In genomic region chr13:85738696-85739320, GRCh38 we compare ENCODE assay signal across 23 cellular contexts.
DNase-seq lines count a peak whose midpoint lies in the region; ATAC-seq and TF ChIP-seq lines count a peak whose summit lies in the region.
"Had no signal": no experiment of that assay in that cellular context is flagged by ENCODE, and none has a peak within 500 bp of the region (broad histone marks: within the 10 kb centered on the region; RNA-seq: fewer than 3 reads in every experiment).

No MANE protein-coding gene starts in this region.

- H3K9ac ChIP-seq in IMR-90 (ENCODE audit: low read depth, low read length) (no peak overlapping the region), adipocyte (ENCODE audit: low read length) (no peak overlapping the region)
- H3K9ac ChIP-seq: BLaER1 treated with 17β-estradiol and CSF1 and Interleukin-3, amounts not matched to agents 10 nM and 100 nM; GM23248; KMS-11 had no signal

- H2AFZ ChIP-seq in GM23338 (no peak overlapping the region), IMR-90 (replicated peaks; ENCODE audit: low read length, poor library complexity) (no peak overlapping the region)
- H2AFZ ChIP-seq: GM23248 had no signal

- no peaks in the 10 kb centered on the region for H3K79me1 ChIP-seq in IMR-90 (ENCODE audit: low read depth in 1 of 2, low read length in 2 of 2)

- no peak overlapping the region for H2BK120ac ChIP-seq in IMR-90 (ENCODE audit: low read depth, low read length)

- no peaks in the 10 kb centered on the region for H3K79me2 ChIP-seq in GM23338 (replicated peaks; ENCODE audit: insufficient read depth)

- H3K56ac ChIP-seq in IMR-90 (ENCODE audit: extremely low read depth, insufficient read depth, low read length) = no peak overlapping the region

- peaks cover 16% of the 10 kb centered on the region for H3K36me3 Mint-ChIP-seq in GM23338 (ENCODE audit: low read depth)
- H3K36me3 Mint-ChIP-seq: IgD-negative memory B cell had no signal

- POLR2A ChIA-PET in IMR-90 (lab: Charles Lee; ENCODE audit: unreplicated experiment) = no interaction called here

- H3K4me1 Mint-ChIP-seq in GM23338 = peaks cover 55% of the 10 kb centered on the region
- H3K4me1 Mint-ChIP-seq: IgD-negative memory B cell had no signal

- no peak overlapping the region for H2BK5ac ChIP-seq in IMR-90 (ENCODE audit: low read depth, low read length, poor library complexity, severe bottlenecking)

- no peaks in the 10 kb centered on the region for H3K9me1 ChIP-seq in IMR-90 (ENCODE audit: insufficient read depth, low read length)

- no peak overlapping the region for H3K4me3 ChIP-seq in GM23338
- no peak overlapping the region for H3K4me3 ChIP-seq in IMR-90 (ENCODE audit: insufficient read depth, low read depth, low read length)
- no peak overlapping the region for H3K4me3 ChIP-seq in adipocyte (ENCODE audit: low read length)
- H3K4me3 ChIP-seq: A549; BLaER1 treated with 17β-estradiol and CSF1 and Interleukin-3, amounts not matched to agents 10 nM and 100 nM; GM23248; HAP-1; Peyer's patch; SK-N-MC had no signal

- no peak overlapping the region for H2BK20ac ChIP-seq in IMR-90 (ENCODE audit: low read depth, low read length)

- DNase-seq in GM23338 (ENCODE audit: low spot score) = no peak
- DNase-seq in IMR-90 = peak; percentile 29
- DNase-seq in adipocyte (ENCODE audit: low read depth) = peak; percentile 24
- peak; percentile 34 to 70 for DNase-seq in foreskin keratinocyte
- no peak for DNase-seq in NCI-H146 (lab: John Stamatoyannopoulos, UW)
- no peak for DNase-seq in NCI-H1417 treated with DMSO at 0.1 percent for 48 hours (lab: John Stamatoyannopoulos, UW)
- no peak for DNase-seq in activated T-cell treated with anti-CD3 and anti-CD28 coated beads for 4 hours
- DNase-seq: AML-193; CD4-positive, alpha-beta T cell; GM23248; NCI-H1105; NCI-H2029; NCI-H510A; NCI-H69; Peyer's patch; SIG-M5 had no signal

- intact Hi-C loops in IMR-90 (cut with micrococcal nuclease) = no loop called here

- H3K4me1 ChIP-seq in GM23338 (ENCODE audit: insufficient read depth) = peaks cover 46% of the 10 kb centered on the region
- H3K4me1 ChIP-seq in IMR-90 (ENCODE audit: control insufficient read depth, insufficient read depth, low read length) = no peaks in the 10 kb centered on the region
- no peaks in the 10 kb centered on the region for H3K4me1 ChIP-seq in adipocyte (ENCODE audit: control insufficient read depth, insufficient read depth, low read length)
- H3K4me1 ChIP-seq in foreskin keratinocyte = peaks cover 8% of the 10 kb centered on the region
- H3K4me1 ChIP-seq: A549; BLaER1 treated with 17β-estradiol and CSF1 and Interleukin-3, amounts not matched to agents 10 nM and 100 nM; Peyer's patch had no signal

- no CpG with 5 or more reads among the region's 9 CpGs for WGBS in IMR-90 (ENCODE audit: extremely low coverage in 2 of 2, insufficient read length in 1 of 2), 2 experiments

- H3K27ac ChIP-seq in GM23338 (ENCODE audit: low read depth) = no peak overlapping the region
- no peak overlapping the region for H3K27ac ChIP-seq in IMR-90 (ENCODE audit: insufficient read depth, low read length)
- no peak overlapping the region for H3K27ac ChIP-seq in foreskin keratinocyte
- H3K27ac ChIP-seq: A549; BLaER1 treated with 17β-estradiol and CSF1 and Interleukin-3, amounts not matched to agents 10 nM and 100 nM; GM23248; KMS-11; Peyer's patch; SK-N-MC had no signal

- no peaks in the 10 kb centered on the region for H3K9me2 ChIP-seq in GM23338 (ENCODE audit: insufficient read depth)

- in situ Hi-C loops in IMR-90 (cut with MboI; ENCODE audit: low sequenced_read_pairs) = no loop called here

- no peaks in the 10 kb centered on the region for H3K9me3 ChIP-seq in IMR-90 (ENCODE audit: control insufficient read depth, insufficient read depth, low read length)
- H3K9me3 ChIP-seq in adipocyte (ENCODE audit: control insufficient read depth, low read length) = no peaks in the 10 kb centered on the region
- H3K9me3 ChIP-seq: A549, HAP-1, Peyer's patch had no signal

- H3K4me3 Mint-ChIP-seq in GM23338 = no peak overlapping the region
- H3K4me3 Mint-ChIP-seq: CD4-positive, alpha-beta T cell; IgD-negative memory B cell had no signal

- no peak overlapping the region for H4K91ac ChIP-seq in IMR-90 (ENCODE audit: insufficient read depth, low read depth, low read length)

- peak overlapping the region; percentile 89 for H3K27ac Mint-ChIP-seq in GM23338
- H3K27ac Mint-ChIP-seq: CD4-positive, alpha-beta T cell; IgD-negative memory B cell had no signal

- H4K20me1 ChIP-seq in GM23338 (replicated peaks; ENCODE audit: insufficient read depth) = no peaks in the 10 kb centered on the region
- H4K20me1 ChIP-seq in IMR-90 (ENCODE audit: insufficient read depth, low read length) = no peaks in the 10 kb centered on the region
- H4K20me1 ChIP-seq: BLaER1 treated with 17β-estradiol and CSF1 and Interleukin-3, amounts not matched to agents 10 nM and 100 nM had no signal

- TF ChIP-seq CTCF in GM23338 (conservative IDR thresholded peaks at IDR 0.05; ENCODE audit: low read depth in 2 of 2) (no peak), IMR-90 (conservative IDR thresholded peaks at IDR 0.05; ENCODE audit: low read depth, low read length) (no peak), foreskin keratinocyte (conservative IDR thresholded peaks at IDR 0.05) (no peak)

- peaks cover 2% of the 10 kb centered on the region for H3K27me3 Mint-ChIP-seq in GM23338 (ENCODE audit: insufficient read depth, low read depth, poor library complexity)
- H3K27me3 Mint-ChIP-seq: CD4-positive, alpha-beta T cell; IgD-negative memory B cell had no signal

- no peak overlapping the region for H3K18ac ChIP-seq in IMR-90 (ENCODE audit: low read depth, low read length)

- dilution Hi-C loops in IMR-90 (cut with HindIII; ENCODE audit: low sequenced_read_pairs, unreplicated experiment) = no loop called here

- H4K8ac ChIP-seq in IMR-90 (ENCODE audit: low read depth in 2 of 2, low read length in 2 of 2) = no peak overlapping the region

- H3K4me2 ChIP-seq in GM23338 (no peak overlapping the region), IMR-90 (ENCODE audit: low read depth, low read length) (no peak overlapping the region)
- H3K4me2 ChIP-seq: A549; BLaER1 treated with 17β-estradiol and CSF1 and Interleukin-3, amounts not matched to agents 10 nM and 100 nM; KMS-11 had no signal

- no peaks in the 10 kb centered on the region for H3K36me3 ChIP-seq in GM23338 (ENCODE audit: insufficient read depth)
- H3K36me3 ChIP-seq in IMR-90 (ENCODE audit: control insufficient read depth, insufficient read depth, low read length) = no peaks in the 10 kb centered on the region
- H3K36me3 ChIP-seq in adipocyte (ENCODE audit: control insufficient read depth, insufficient read depth, low read length, severe bottlenecking) = no peaks in the 10 kb centered on the region
- H3K36me3 ChIP-seq: BLaER1 treated with 17β-estradiol and CSF1 and Interleukin-3, amounts not matched to agents 10 nM and 100 nM; HAP-1; Peyer's patch had no signal

- BruUV-seq in IMR-90 (replicated peaks; lab: Mats Ljungman, UMichigan) = no TSS peak

- no peaks in the 10 kb centered on the region for H3K27me3 ChIP-seq in GM23338 (ENCODE audit: insufficient read depth)
- no peaks in the 10 kb centered on the region for H3K27me3 ChIP-seq in IMR-90 (ENCODE audit: control insufficient read depth, insufficient read depth, low read length)
- no peaks in the 10 kb centered on the region for H3K27me3 ChIP-seq in adipocyte (replicated peaks; ENCODE audit: control insufficient read depth, insufficient read depth, low read length)
- H3K27me3 ChIP-seq in foreskin keratinocyte = no peaks in the 10 kb centered on the region
- H3K27me3 ChIP-seq: BLaER1 treated with 17β-estradiol and CSF1 and Interleukin-3, amounts not matched to agents 10 nM and 100 nM; Peyer's patch had no signal

- peaks cover 2% of the 10 kb centered on the region; the same call in 1 of the 3 replicates for H3K9me3 Mint-ChIP-seq in GM23338
- H3K9me3 Mint-ChIP-seq: CD4-positive, alpha-beta T cell had no signal

- TF ChIP-seq POLR2A in IMR-90 (IDR thresholded peaks at IDR 0.05; ENCODE audit: low read depth, low read length) = no peak

- no peak overlapping the region for H3K23ac ChIP-seq in IMR-90 (ENCODE audit: low read depth, low read length)

- no peak overlapping the region for H3K4ac ChIP-seq in IMR-90 (ENCODE audit: low read depth, low read length)

- no peak for ATAC-seq in GM23338
- ATAC-seq in IMR-90 (ENCODE audit: low read depth) = peak; percentile 49
- peak; percentile 95 for ATAC-seq in foreskin keratinocyte
- ATAC-seq in GM21360 (IDR thresholded peaks at IDR 0.05; ENCODE audit: unreplicated experiment) = no peak
- ATAC-seq: A549 had no signal

- H2AK9ac ChIP-seq in IMR-90 (replicated peaks; ENCODE audit: low read depth, low read length, poor library complexity) = no peak overlapping the region

- CTCF ChIA-PET in IMR-90 (lab: Yijun Ruan, JAX) = no interaction called here

- no peaks in the 10 kb centered on the region for H3F3A ChIP-seq in GM23338 (replicated peaks; ENCODE audit: low read depth)

- no peak for TF ChIP-seq RAD21 in IMR-90 (IDR thresholded peaks at IDR 0.05; ENCODE audit: low read length)

- no peak overlapping the region for H3K14ac ChIP-seq in IMR-90 (replicated peaks; ENCODE audit: low read depth, low read length)

- no peak overlapping the region for H2BK15ac ChIP-seq in IMR-90 (ENCODE audit: low read depth, low read length)

- no peak overlapping the region for H4K5ac ChIP-seq in IMR-90 (ENCODE audit: low read depth, low read length)

- H2AK5ac ChIP-seq in IMR-90 (ENCODE audit: low read depth, low read length) = no peak overlapping the region

TF ChIP-seq in GM23338, 12 proteins besides CTCF, POLR2A, EP300 and RAD21 (continues in another document):
- TF ChIP-seq ZNF331 (CRISPR knock-in tag; IDR thresholded peaks at IDR 0.05; ENCODE audit: low read depth) = no peak
- TF ChIP-seq EZH2phosphoT487 (IDR thresholded peaks at IDR 0.05; ENCODE audit: unreplicated experiment) = no peak

TF ChIP-seq in IMR-90, 13 proteins besides CTCF, POLR2A, EP300 and RAD21 (continues in another document):
- TF ChIP-seq CEBPB (IDR thresholded peaks at IDR 0.05; ENCODE audit: low read depth, low read length) (no peak), FOS (IDR thresholded peaks at IDR 0.05; ENCODE audit: low read depth, low read length) (no peak), MXI1 (IDR thresholded peaks at IDR 0.05; ENCODE audit: borderline replicate concordance, low read depth, low read length) (no peak), RCOR1 (IDR thresholded peaks at IDR 0.05; ENCODE audit: insufficient replicate concordance, low read length) (no peak), BHLHE40 (IDR thresholded peaks at IDR 0.05; ENCODE audit: low read depth, low read length) (no peak), USF2 (IDR thresholded peaks at IDR 0.05; ENCODE audit: low read depth, low read length) (no peak), NFE2L2 (IDR thresholded peaks at IDR 0.05; ENCODE audit: low read depth, low read length) (no peak), MAZ (IDR thresholded peaks at IDR 0.05; ENCODE audit: borderline replicate concordance, low read depth, low read length) (no peak)

Comparison
In these comparisons a context has a peak if more than half of its experiments do, and no peak if none do; other contexts are left out.
1. ATAC-seq: peak in IMR-90 (single experiment) and foreskin keratinocyte (single experiment); none in GM23338 (single experiment) and GM21360 (single experiment).
2. DNase-seq: peak in IMR-90 (single experiment), adipocyte (single experiment) and foreskin keratinocyte (2 of 2); none in GM23338 (single experiment), NCI-H146 (single experiment), NCI-H1417 treated with DMSO at 0.1 percent for 48 hours (single experiment) and activated T-cell treated with anti-CD3 and anti-CD28 coated beads for 4 hours (single experiment).